8 cellular contexts compared by ENCODE assay signal in the genomic region with DNA sequence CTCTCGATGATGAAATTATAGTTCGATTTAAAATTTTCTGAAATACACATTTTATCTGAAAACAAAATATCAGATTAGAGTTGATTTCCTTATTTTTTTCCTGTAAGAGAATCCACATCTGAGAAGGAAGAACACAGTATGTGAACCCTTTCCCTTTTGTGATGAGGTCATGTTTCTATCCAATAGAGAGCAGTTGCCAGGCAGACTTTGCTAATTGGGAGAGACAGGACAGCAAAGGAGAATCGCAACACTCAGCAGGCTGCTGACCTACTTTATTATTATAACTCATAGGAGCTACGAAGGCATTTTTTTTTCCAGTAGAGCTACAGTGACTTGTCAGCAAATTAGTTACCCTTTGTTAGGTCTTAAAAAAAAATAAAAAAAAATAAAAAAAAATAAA.
DNase-seq lines count a peak whose midpoint lies in the region; ATAC-seq and TF ChIP-seq lines count a peak whose summit lies in the region.

No MANE protein-coding gene starts in this region.

- H3K4me3 ChIP-seq in IMR-90 (ENCODE audit: insufficient read depth, low read depth, low read length) (no peak overlapping the region), astrocyte of the spinal cord (ENCODE audit: low read depth, low read length) (no peak overlapping the region), mesendoderm (ENCODE audit: low read length) (no peak overlapping the region), coronary artery (no peak overlapping the region)

- no peak overlapping the region for H2AFZ ChIP-seq in IMR-90 (replicated peaks; ENCODE audit: low read length, poor library complexity)

- H3K79me1 ChIP-seq in IMR-90 (ENCODE audit: low read depth in 1 of 2, low read length in 2 of 2) (no peaks in the 10 kb centered on the region), mesendoderm (ENCODE audit: low read length) (no peaks in the 10 kb centered on the region)

- CTCF ChIA-PET in IMR-90 (lab: Yijun Ruan, JAX) = no interaction called here

- H3K27me3 ChIP-seq in IMR-90 (ENCODE audit: control insufficient read depth, insufficient read depth, low read length) (no peaks in the 10 kb centered on the region), mesendoderm (ENCODE audit: insufficient read depth, low read length, poor library complexity) (no peaks in the 10 kb centered on the region)

- no peak overlapping the region for H2BK5ac ChIP-seq in IMR-90 (ENCODE audit: low read depth, low read length, poor library complexity, severe bottlenecking)
- H2BK5ac ChIP-seq in mesendoderm (ENCODE audit: low read length) = no peak overlapping the region

- H4K5ac ChIP-seq in IMR-90 (ENCODE audit: low read depth, low read length) (no peak overlapping the region), mesendoderm (ENCODE audit: low read length) (no peak overlapping the region)

- dilution Hi-C loops in IMR-90 (cut with HindIII; ENCODE audit: low sequenced_read_pairs, unreplicated experiment) = no loop called here

- no peak overlapping the region for H3K4me2 ChIP-seq in IMR-90 (ENCODE audit: low read depth, low read length)
- H3K4me2 ChIP-seq in mesendoderm (ENCODE audit: low read length) = no peak overlapping the region

- no peak overlapping the region for H3K56ac ChIP-seq in IMR-90 (ENCODE audit: extremely low read depth, insufficient read depth, low read length)
- no peak overlapping the region for H3K56ac ChIP-seq in mesendoderm (ENCODE audit: low read length)

- no peak overlapping the region for H2AK9ac ChIP-seq in IMR-90 (replicated peaks; ENCODE audit: low read depth, low read length, poor library complexity)

- H3K23ac ChIP-seq in IMR-90 (ENCODE audit: low read depth, low read length) = no peak overlapping the region
- no peak overlapping the region for H3K23ac ChIP-seq in mesendoderm (ENCODE audit: low read length)

- DNase-seq in GM04504 (ENCODE audit: low read depth) (peak; percentile 3), IMR-90 (peak; percentile 20), astrocyte of the spinal cord (ENCODE audit: low read depth, low spot score) (peak; percentile 43), mesendoderm (peak; percentile 81), coronary artery (ENCODE audit: low spot score) (no peak)

- H2BK120ac ChIP-seq in IMR-90 (ENCODE audit: low read depth, low read length) = no peak overlapping the region
- H2BK120ac ChIP-seq in mesendoderm (ENCODE audit: low read depth, low read length) = no peak overlapping the region

- H4K20me1 ChIP-seq in IMR-90 (ENCODE audit: insufficient read depth, low read length) = no peaks in the 10 kb centered on the region

- no peak for TF ChIP-seq RAD21 in IMR-90 (IDR thresholded peaks at IDR 0.05; ENCODE audit: low read length)

- peaks cover 4% of the 10 kb centered on the region; the same call in 1 of the 2 replicates for H3K9me3 ChIP-seq in IMR-90 (ENCODE audit: control insufficient read depth, insufficient read depth, low read length)

- H3K36me3 ChIP-seq in IMR-90 (ENCODE audit: control insufficient read depth, insufficient read depth, low read length) (no peaks in the 10 kb centered on the region), mesendoderm (ENCODE audit: control insufficient read depth, insufficient read depth, low read length) (no peaks in the 10 kb centered on the region)

- in situ Hi-C loops in IMR-90 (cut with MboI; ENCODE audit: low sequenced_read_pairs) (no loop called here), astrocyte of the spinal cord (cut with HindIII; ENCODE audit: low sequenced_read_pairs) (no loop called here)

- H2AK5ac ChIP-seq in IMR-90 (ENCODE audit: low read depth, low read length) (no peak overlapping the region), mesendoderm (ENCODE audit: low read length) (no peak overlapping the region)

- no peaks in the 10 kb centered on the region for H3K9me1 ChIP-seq in IMR-90 (ENCODE audit: insufficient read depth, low read length)

- POLR2A ChIA-PET in IMR-90 (lab: Charles Lee; ENCODE audit: unreplicated experiment) = no interaction called here

- H3K9ac ChIP-seq in IMR-90 (ENCODE audit: low read depth, low read length) (no peak overlapping the region), mesendoderm (ENCODE audit: low read length) (no peak overlapping the region)

- no peak overlapping the region for H4K8ac ChIP-seq in IMR-90 (ENCODE audit: low read depth in 2 of 2, low read length in 2 of 2)
- no peak overlapping the region for H4K8ac ChIP-seq in mesendoderm (ENCODE audit: low read depth, low read length)

- H3K4ac ChIP-seq in IMR-90 (ENCODE audit: low read depth, low read length) (no peak overlapping the region), mesendoderm (ENCODE audit: low read depth, low read length) (no peak overlapping the region)

- H2BK15ac ChIP-seq in IMR-90 (ENCODE audit: low read depth, low read length) (no peak overlapping the region), mesendoderm (replicated peaks; ENCODE audit: low read depth) (no peak overlapping the region)

- H3K4me1 ChIP-seq in IMR-90 (ENCODE audit: control insufficient read depth, insufficient read depth, low read length) (no peaks in the 10 kb centered on the region), mesendoderm (ENCODE audit: control insufficient read depth, low read depth, low read length) (no peaks in the 10 kb centered on the region)

- TF ChIP-seq CTCF in IMR-90 (conservative IDR thresholded peaks at IDR 0.05; ENCODE audit: low read depth, low read length) (no peak), astrocyte of the spinal cord (IDR thresholded peaks at IDR 0.05; ENCODE audit: low read depth, low read length) (no peak), coronary artery (IDR thresholded peaks at IDR 0.05) (no peak)

- WGBS in IMR-90 (ENCODE audit: extremely low coverage in 2 of 2, insufficient read length in 1 of 2), 2 experiments = no CpG with 5 or more reads among the region's 4 CpGs
- WGBS in mesendoderm (ENCODE audit: extremely low coverage, insufficient coverage, low lambda C conversion rate) = no CpG with 5 or more reads among the region's 4 CpGs

- H3K14ac ChIP-seq in IMR-90 (replicated peaks; ENCODE audit: low read depth, low read length) = no peak overlapping the region

- no TSS peak for BruUV-seq in IMR-90 (replicated peaks; lab: Mats Ljungman, UMichigan)

- no peak overlapping the region for H4K91ac ChIP-seq in IMR-90 (ENCODE audit: insufficient read depth, low read depth, low read length)

- no peak for TF ChIP-seq POLR2A in IMR-90 (IDR thresholded peaks at IDR 0.05; ENCODE audit: low read depth, low read length)

- H2BK20ac ChIP-seq in IMR-90 (ENCODE audit: low read depth, low read length) = no peak overlapping the region

- H3K18ac ChIP-seq in IMR-90 (ENCODE audit: low read depth, low read length) (no peak overlapping the region), mesendoderm (ENCODE audit: low read length) (no peak overlapping the region)

- no peak overlapping the region for H3K27ac ChIP-seq in IMR-90 (ENCODE audit: insufficient read depth, low read length)
- no peak overlapping the region for H3K27ac ChIP-seq in mesendoderm (ENCODE audit: low read depth, low read length)
- H3K27ac ChIP-seq in coronary artery = no peak overlapping the region

- H3K79me2 ChIP-seq in mesendoderm (ENCODE audit: control insufficient read depth, insufficient read depth, low read length) = no peaks in the 10 kb centered on the region

- no peak; the same call in 1 of the 2 replicates for ATAC-seq in IMR-90 (ENCODE audit: low read depth)
- no peak for ATAC-seq in HG03571 (IDR thresholded peaks at IDR 0.05; ENCODE audit: unreplicated experiment)
- no peak for ATAC-seq in HG03025 (IDR thresholded peaks at IDR 0.05; ENCODE audit: low FRiP score, unreplicated experiment)
- ATAC-seq in GM18873 (IDR thresholded peaks at IDR 0.05; ENCODE audit: low FRiP score, unreplicated experiment) = no peak

- intact Hi-C loops in IMR-90 (cut with micrococcal nuclease) = no loop called here

TF ChIP-seq in IMR-90, 13 proteins besides CTCF, POLR2A, EP300 and RAD21:
- TF ChIP-seq RFX5 (IDR thresholded peaks at IDR 0.05; ENCODE audit: low read depth, low read length) (peak; percentile 93), MAFK (IDR thresholded peaks at IDR 0.05; ENCODE audit: low read depth, low read length) (no peak)
